22 cellular contexts compared by ENCODE assay signal in the genomic region with DNA sequence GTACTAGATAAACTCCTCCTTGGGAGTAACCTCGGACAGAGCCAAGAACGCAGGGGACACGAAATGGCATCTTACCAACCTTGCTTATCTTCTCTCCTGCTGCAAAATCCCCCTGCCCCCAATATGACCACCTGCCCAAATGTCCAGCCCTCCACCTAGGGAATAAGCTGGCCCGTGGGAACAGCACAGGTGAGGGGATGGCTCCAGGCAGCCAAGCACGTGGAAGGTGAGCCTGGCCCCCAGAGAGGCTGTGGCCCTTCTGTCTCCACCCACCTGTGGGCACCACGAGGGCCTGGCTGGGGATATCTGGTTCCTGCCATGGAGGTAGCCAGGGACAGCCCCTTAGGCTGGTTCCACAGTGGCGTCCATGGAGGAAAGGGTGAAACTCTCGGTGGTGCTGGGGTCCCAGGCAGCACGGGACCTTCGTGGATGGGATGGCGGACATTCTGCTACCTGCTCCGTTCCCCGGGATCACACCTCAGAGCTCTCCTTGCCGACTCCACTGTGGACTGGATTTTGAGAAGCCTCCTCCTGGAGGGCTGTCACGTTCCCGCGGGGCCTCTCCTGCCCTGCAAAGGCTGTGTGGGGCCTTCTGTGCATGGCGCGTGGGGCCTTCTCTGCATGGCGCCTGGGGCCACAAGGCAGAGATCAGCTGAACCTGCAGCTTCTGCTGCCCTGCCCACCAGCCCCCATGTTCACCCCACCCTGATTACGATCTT.
DNase-seq lines count a peak whose midpoint lies in the region; ATAC-seq, FAIRE-seq and TF ChIP-seq lines count a peak whose summit lies in the region.
"Had no signal": no experiment of that assay in that cellular context is flagged by ENCODE, and none has a peak within 500 bp of the region (broad histone marks: within the 10 kb centered on the region; RNA-seq: fewer than 3 reads in every experiment).

No MANE protein-coding gene starts in this region.

- intact Hi-C loops in K562 (cut with micrococcal nuclease): no loop called here
- intact Hi-C loops in left colon (cut with DNase I, micrococcal nuclease): no loop called here
- intact Hi-C loops in sciatic nerve (cut with DNase I): no loop called here
- intact Hi-C loops in activated CD4-positive, alpha-beta T cell treated with anti-CD3 and anti-CD28 coated beads, Interleukin-2, amount 10 ng/mL, durations not matched to agents 24 days and 14 days (cut with micrococcal nuclease): no loop called here

- peaks cover 12 to 18% of the 10 kb centered on the region in 2 experiments for H3K4me1 ChIP-seq in K562 (replicated peaks in 1 of 2; ENCODE audit: control insufficient read depth in 2 of 2, insufficient read depth in 2 of 2, low read length in 2 of 2)

- CTCF ChIA-PET in K562 (lab: Yijun Ruan, JAX; ENCODE audit: low intra/inter-chr PET ratio): no interaction called here

- peaks cover 3% of the 10 kb centered on the region; the same call in 1 of the 2 replicates for H4K20me1 ChIP-seq in K562 (replicated peaks; ENCODE audit: control insufficient read depth, insufficient read depth, low read length)

- H3K27ac ChIP-seq in K562 (ENCODE audit: extremely low read depth, low read depth, low read length): no peak overlapping the region
- H3K27ac ChIP-seq: A549 had no signal

- H3K4me3 Mint-ChIP-seq in activated naive CD8-positive, alpha-beta T cell treated with anti-CD3 and anti-CD28 coated beads, Interleukin-2, amount 50 U/mL, for 24 hours: no peak overlapping the region
- no peak overlapping the region for H3K4me3 Mint-ChIP-seq in activated CD4-positive, alpha-beta T cell treated with anti-CD3 and anti-CD28 coated beads, Interleukin-2, amount 10 ng/mL, durations not matched to agents 24 days and 14 days
- H3K4me3 Mint-ChIP-seq: CD8-positive, alpha-beta T cell had no signal

- DNase-seq in D341Med (ENCODE audit: low spot score) (peak; percentile 54), K562 (ENCODE audit: extremely low read depth in 1 of 4, low spot score in 3 of 4) (no peak), left colon (no peak), sciatic nerve (ENCODE audit: low spot score) (no peak), NK-92 (lab: John Stamatoyannopoulos, UW; ENCODE audit: unreplicated experiment) (no peak)
- no peak for DNase-seq in activated naive CD8-positive, alpha-beta T cell treated with anti-CD3 and anti-CD28 coated beads, Interleukin-2, amount 50 U/mL, for 24 hours
- DNase-seq in activated CD4-positive, alpha-beta T cell treated with anti-CD3 and anti-CD28 coated beads, Interleukin-2, amount 10 ng/mL, durations not matched to agents 24 days and 14 days: no peak
- DNase-seq: CD8-positive, alpha-beta T cell; HCEC 1CT; KBM-7; NCI-H1105 treated with DMSO at 0.1 percent for 48 hours; NCI-H187; NCI-H2227 treated with DMSO at 0.1 percent for 48 hours; NCI-H510A treated with DMSO at 0.1 percent for 48 hours; NCI-H774; PC-3; RPMI8226; SIG-M5 had no signal

- H3K4me2 ChIP-seq in K562 (ENCODE audit: insufficient read depth, low read length): no peak overlapping the region
- H3K4me2 ChIP-seq: A549 had no signal

- no peak for TF ChIP-seq EP300 in K562 (IDR thresholded peaks at IDR 0.05; ENCODE audit: low read length)

- H3K36me3 ChIP-seq in K562 (ENCODE audit: control insufficient read depth, insufficient read depth, low read length): no peaks in the 10 kb centered on the region

- in situ Hi-C loops in K562 (cut with MboI): no loop called here

- ATAC-seq in K562: no peak
- ATAC-seq in left colon: peak; percentile 17
- peak; percentile 9 for ATAC-seq in sciatic nerve
- no peak for ATAC-seq in activated naive CD8-positive, alpha-beta T cell treated with anti-CD3 and anti-CD28 coated beads, Interleukin-2, amount 50 U/mL, for 24 hours
- ATAC-seq: A549; CD8-positive, alpha-beta T cell; PC-3 had no signal

- peaks cover 16% of the 10 kb centered on the region for H3K4me1 Mint-ChIP-seq in activated naive CD8-positive, alpha-beta T cell treated with anti-CD3 and anti-CD28 coated beads, Interleukin-2, amount 50 U/mL, for 24 hours
- H3K4me1 Mint-ChIP-seq in activated CD4-positive, alpha-beta T cell treated with anti-CD3 and anti-CD28 coated beads, Interleukin-2, amount 10 ng/mL, durations not matched to agents 24 days and 14 days: peaks cover 12% of the 10 kb centered on the region

- H3K27me3 ChIP-seq in K562 (ENCODE audit: control insufficient read depth in 2 of 2, insufficient read depth in 2 of 2, low read length in 2 of 2): peaks cover 31 to 61% of the 10 kb centered on the region in 2 experiments

- TF ChIP-seq CTCF in K562 (IDR thresholded peaks at IDR 0.05 in 2 of 3, conservative IDR thresholded peaks at IDR 0.05 in 1 of 3; ENCODE audit: insufficient read depth in 2 of 3, low read depth in 1 of 3, low read length in 3 of 3): no peak

- H3K9me3 ChIP-seq in K562 (replicated peaks; ENCODE audit: control insufficient read depth, insufficient read depth, low read depth, low read length): no peaks in the 10 kb centered on the region
- H3K9me3 ChIP-seq: A549 had no signal

- H3K27me3 Mint-ChIP-seq in activated naive CD8-positive, alpha-beta T cell treated with anti-CD3 and anti-CD28 coated beads, Interleukin-2, amount 50 U/mL, for 24 hours: peaks cover 12% of the 10 kb centered on the region
- H3K27me3 Mint-ChIP-seq in activated CD4-positive, alpha-beta T cell treated with anti-CD3 and anti-CD28 coated beads, Interleukin-2, amount 10 ng/mL, durations not matched to agents 24 days and 14 days: peaks cover 38% of the 10 kb centered on the region

- peak overlapping the region in 1 of 2 experiments; percentile 17; a peak in 1 of 4 replicates for H3K9ac ChIP-seq in K562 (ENCODE audit: insufficient read depth in 1 of 2, low read depth in 2 of 2, low read length in 2 of 2)

- no peak overlapping the region for H2AFZ ChIP-seq in K562 (ENCODE audit: low read depth, low read length)

- TF ChIP-seq RAD21 in K562 (CRISPR knock-in tag; conservative IDR thresholded peaks at IDR 0.05 in 1 of 2, IDR thresholded peaks at IDR 0.05 in 1 of 2): no peak

- no peaks in the 10 kb centered on the region for H3K36me3 Mint-ChIP-seq in activated naive CD8-positive, alpha-beta T cell treated with anti-CD3 and anti-CD28 coated beads, Interleukin-2, amount 50 U/mL, for 24 hours (ENCODE audit: low read depth)
- H3K36me3 Mint-ChIP-seq in activated CD4-positive, alpha-beta T cell treated with anti-CD3 and anti-CD28 coated beads, Interleukin-2, amount 10 ng/mL, durations not matched to agents 24 days and 14 days (ENCODE audit: low read depth): no peaks in the 10 kb centered on the region
- H3K36me3 Mint-ChIP-seq: CD8-positive, alpha-beta T cell had no signal

- no peak overlapping the region for H3K27ac Mint-ChIP-seq in activated naive CD8-positive, alpha-beta T cell treated with anti-CD3 and anti-CD28 coated beads, Interleukin-2, amount 50 U/mL, for 24 hours
- H3K27ac Mint-ChIP-seq in activated CD4-positive, alpha-beta T cell treated with anti-CD3 and anti-CD28 coated beads, Interleukin-2, amount 10 ng/mL, durations not matched to agents 24 days and 14 days: no peak overlapping the region
- H3K27ac Mint-ChIP-seq: CD8-positive, alpha-beta T cell had no signal

- no peaks in the 10 kb centered on the region for H3K79me2 ChIP-seq in K562 (ENCODE audit: control insufficient read depth, insufficient read depth, low read length)

- no peak for TF ChIP-seq POLR2A in K562 (conservative IDR thresholded peaks at IDR 0.05)

- no peak overlapping the region for H3K4me3 ChIP-seq in K562
- H3K4me3 ChIP-seq: A549 had no signal

- BruUV-seq in K562 (replicated peaks; lab: Mats Ljungman, UMichigan): no TSS peak

- FAIRE-seq in K562 (lab: Jason Lieb, UNC): no peak
- FAIRE-seq: A549, D721Med, GM12891, GM19239 had no signal

- H3K9me3 Mint-ChIP-seq in activated naive CD8-positive, alpha-beta T cell treated with anti-CD3 and anti-CD28 coated beads, Interleukin-2, amount 50 U/mL, for 24 hours: no peaks in the 10 kb centered on the region
- H3K9me3 Mint-ChIP-seq in activated CD4-positive, alpha-beta T cell treated with anti-CD3 and anti-CD28 coated beads, Interleukin-2, amount 10 ng/mL, durations not matched to agents 24 days and 14 days: no peaks in the 10 kb centered on the region
- H3K9me3 Mint-ChIP-seq: CD8-positive, alpha-beta T cell had no signal

- WGBS in K562 (ENCODE audit: insufficient coverage, low coverage, missing lambda C conversion rate): 26% methylated on average over 19 of the region's 21 CpGs

- no peaks in the 10 kb centered on the region for H3K9me1 ChIP-seq in K562 (ENCODE audit: control insufficient read depth, insufficient read depth, low read length)

- POLR2A ChIA-PET in K562 (lab: Yijun Ruan, JAX): interaction anchor here (0.7 to 0.9 kb wide), 2 partner anchors 28 to 29 kb away, joined by 3 read pairs; no protein-coding TSS in a partner anchor

TF ChIP-seq in K562, 482 proteins besides CTCF, POLR2A, EP300 and RAD21 (continues in another document):
- TF ChIP-seq DMBX1 (CRISPR knock-in tag; IDR thresholded peaks at IDR 0.05; ENCODE audit: borderline replicate concordance) (no peak), ZNF224 (CRISPR knock-in tag; IDR thresholded peaks at IDR 0.05) (no peak), ZNF583 (CRISPR knock-in tag; IDR thresholded peaks at IDR 0.05) (no peak), ZNF707 (CRISPR knock-in tag; conservative IDR thresholded peaks at IDR 0.05) (no peak), MYC (IDR thresholded peaks at IDR 0.05; ENCODE audit: low read depth, low read length) (no peak), MYC (CRISPR knock-in tag; IDR thresholded peaks at IDR 0.05; ENCODE audit: borderline replicate concordance, low read depth) (no peak)
- TF ChIP-seq, protein P1, sequence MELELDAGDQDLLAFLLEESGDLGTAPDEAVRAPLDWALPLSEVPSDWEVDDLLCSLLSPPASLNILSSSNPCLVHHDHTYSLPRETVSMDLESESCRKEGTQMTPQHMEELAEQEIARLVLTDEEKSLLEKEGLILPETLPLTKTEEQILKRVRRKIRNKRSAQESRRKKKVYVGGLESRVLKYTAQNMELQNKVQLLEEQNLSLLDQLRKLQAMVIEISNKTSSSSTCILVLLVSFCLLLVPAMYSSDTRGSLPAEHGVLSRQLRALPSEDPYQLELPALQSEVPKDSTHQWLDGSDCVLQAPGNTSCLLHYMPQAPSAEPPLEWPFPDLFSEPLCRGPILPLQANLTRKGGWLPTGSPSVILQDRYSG (tag; conservative IDR thresholded peaks at IDR 0.05; ENCODE audit: low read depth): no peak

Comparison
In these comparisons a context has a peak if more than half of its experiments do, and no peak if none do; other contexts are left out.
1. ATAC-seq: peak in left colon (single experiment) and sciatic nerve (single experiment); none in K562 (single experiment) and activated naive CD8-positive, alpha-beta T cell treated with anti-CD3 and anti-CD28 coated beads, Interleukin-2, amount 50 U/mL, for 24 hours (single experiment).